Comparison of ENCODE assay signal across 22 cellular contexts in genomic region chr1:228429698-228430097, GRCh38. TPM values are rescaled to one million over a fixed set of nuclear protein-coding genes. Genes with fewer than 3 reads are reported as not detected.
"Had no signal": no experiment of that assay in that cellular context is flagged by ENCODE, and none has a peak within 500 bp of the region (broad histone marks: within the 10 kb centered on the region; RNA-seq: fewer than 3 reads in every experiment).

No MANE protein-coding gene starts in this region.

- H3K36me3 ChIP-seq: SJSA1 had no signal

- H3K4me1 ChIP-seq: SJSA1 had no signal

- H3K4me3 ChIP-seq: SJSA1, SK-N-MC had no signal

- H3K27me3 ChIP-seq: SJSA1 had no signal

- H3K27ac ChIP-seq: HL-60, SJSA1, SK-N-MC had no signal

- DNase-seq: KBM-7, MV-4-11, NCI-H1048, NCI-H1105, NCI-H1436 treated with DMSO at 0.1 percent for 48 hours, NCI-H1694 treated with DMSO at 0.1 percent for 48 hours, NCI-H1930, NCI-H2107, NCI-H226, NCI-H446, NCI-H510A, NCI-H524 treated with DMSO at 0.1 percent for 48 hours, NCI-H774, Right ventricle myocardium superior, SIG-M5 had no signal

- H3K9me3 ChIP-seq: SJSA1 had no signal

- FAIRE-seq: HTR-8/SVneo, RCC 7860 had no signal

RNA-seq across cellular contexts. Expression of gene TRIM17, which starts 13.0 kb away (rescaled TPM):
- total RNA-seq: LHCN-M2, MCF 10A, SJSA1 had no signal
